In genomic region chr15:28021281-28022039, GRCh38 we compare ENCODE assay signal across 8 cellular contexts.
DNase-seq lines count a peak whose midpoint lies in the region; ATAC-seq, FAIRE-seq and TF ChIP-seq lines count a peak whose summit lies in the region.

No MANE protein-coding gene starts in this region.

- no peaks in the 10 kb centered on the region for H3K36me3 Mint-ChIP-seq in neural progenitor cell
- H3K36me3 Mint-ChIP-seq in stimulated activated memory B cell treated with anti-CD40 and anti-IgM and Interleukin-4, amounts not matched to agents 10 μg/mL and 1 μg/mL and 100 μg/mL, for 72 hours: no peaks in the 10 kb centered on the region

- no peak for ATAC-seq in stimulated activated memory B cell treated with anti-CD40 and anti-IgM and Interleukin-4, amounts not matched to agents 10 μg/mL and 1 μg/mL and 100 μg/mL, for 72 hours
- no peak for ATAC-seq in HG03457 (IDR thresholded peaks at IDR 0.05; ENCODE audit: unreplicated experiment)

- DNase-seq in D721Med (ENCODE audit: insufficient read length, low spot score): no peak
- peak; percentile 2 for DNase-seq in LHCN-M2 (ENCODE audit: low read depth)
- peak; percentile 63 for DNase-seq in epithelial cell of proximal tubule (ENCODE audit: low read depth)
- DNase-seq in neural progenitor cell (ENCODE audit: low spot score): peak; percentile 63
- no peak for DNase-seq in activated naive CD4-positive, alpha-beta T cell (lab: John Stamatoyannopoulos, UW)

- TF ChIP-seq CTCF in D721Med (IDR thresholded peaks at IDR 0.05; ENCODE audit: insufficient read depth, missing control alignments) (peak; percentile 82), OCI-LY3 (IDR thresholded peaks at IDR 0.05; ENCODE audit: low read depth, low read length) (peak; percentile 30; the same call in 1 of the 2 replicates), epithelial cell of proximal tubule (conservative IDR thresholded peaks at IDR 0.05; ENCODE audit: low read depth, low read length) (peak; percentile 85), neural progenitor cell (IDR thresholded peaks at IDR 0.05) (peak; percentile 65)

- H3K27ac ChIP-seq in OCI-LY3 (ENCODE audit: low read length): no peak overlapping the region
- no peak overlapping the region for H3K27ac ChIP-seq in neural progenitor cell

- peaks cover 15% of the 10 kb centered on the region for H3F3A ChIP-seq in neural progenitor cell (ENCODE audit: low read depth)

- no peak for FAIRE-seq in D721Med (lab: Jason Lieb, UNC)

- H3K9me3 ChIP-seq in OCI-LY3 (ENCODE audit: insufficient read depth, low read length) (no peaks in the 10 kb centered on the region), neural progenitor cell (ENCODE audit: low read depth) (no peaks in the 10 kb centered on the region)

- H4K20me1 ChIP-seq in OCI-LY3 (ENCODE audit: insufficient read depth, low read length): no peaks in the 10 kb centered on the region
- H4K20me1 ChIP-seq in neural progenitor cell (ENCODE audit: low read depth): no peaks in the 10 kb centered on the region

- H3K4me2 ChIP-seq in OCI-LY3 (ENCODE audit: low read length) (no peak overlapping the region), neural progenitor cell (no peak overlapping the region)

- H3K79me2 ChIP-seq in OCI-LY3 (ENCODE audit: low read length) (no peaks in the 10 kb centered on the region), neural progenitor cell (ENCODE audit: low read depth) (no peaks in the 10 kb centered on the region)

- H3K27ac Mint-ChIP-seq in neural progenitor cell: no peak overlapping the region
- H3K27ac Mint-ChIP-seq in stimulated activated memory B cell treated with anti-CD40 and anti-IgM and Interleukin-4, amounts not matched to agents 10 μg/mL and 1 μg/mL and 100 μg/mL, for 72 hours: no peak overlapping the region

- H3K4me3 Mint-ChIP-seq in neural progenitor cell: no peak overlapping the region
- H3K4me3 Mint-ChIP-seq in stimulated activated memory B cell treated with anti-CD40 and anti-IgM and Interleukin-4, amounts not matched to agents 10 μg/mL and 1 μg/mL and 100 μg/mL, for 72 hours: no peak overlapping the region

- H3K27me3 ChIP-seq in OCI-LY3 (ENCODE audit: low read depth, low read length) (no peaks in the 10 kb centered on the region), neural progenitor cell (no peaks in the 10 kb centered on the region)

- H3K9me3 Mint-ChIP-seq in neural progenitor cell: peaks cover 2% of the 10 kb centered on the region
- no peaks in the 10 kb centered on the region for H3K9me3 Mint-ChIP-seq in stimulated activated memory B cell treated with anti-CD40 and anti-IgM and Interleukin-4, amounts not matched to agents 10 μg/mL and 1 μg/mL and 100 μg/mL, for 72 hours

- H2AFZ ChIP-seq in OCI-LY3 (ENCODE audit: low read depth, low read length) (no peak overlapping the region), neural progenitor cell (replicated peaks) (no peak overlapping the region)

- H3K4me3 ChIP-seq in OCI-LY3 (ENCODE audit: low read length) (no peak overlapping the region), epithelial cell of proximal tubule (ENCODE audit: low read depth, low read length) (no peak overlapping the region), neural progenitor cell (no peak overlapping the region)

- H3K36me3 ChIP-seq in OCI-LY3 (replicated peaks; ENCODE audit: low read depth, low read length): no peaks in the 10 kb centered on the region
- H3K36me3 ChIP-seq in neural progenitor cell: no peaks in the 10 kb centered on the region

- no peaks in the 10 kb centered on the region for H3K4me1 ChIP-seq in OCI-LY3 (ENCODE audit: low read length)
- H3K4me1 ChIP-seq in neural progenitor cell: peaks cover 15% of the 10 kb centered on the region

- peaks cover 8% of the 10 kb centered on the region for H3K27me3 Mint-ChIP-seq in neural progenitor cell (ENCODE audit: insufficient read depth, low read depth)
- H3K27me3 Mint-ChIP-seq in stimulated activated memory B cell treated with anti-CD40 and anti-IgM and Interleukin-4, amounts not matched to agents 10 μg/mL and 1 μg/mL and 100 μg/mL, for 72 hours: peaks cover 10% of the 10 kb centered on the region

- H3K9ac ChIP-seq in OCI-LY3 (ENCODE audit: low read length) (no peak overlapping the region), neural progenitor cell (no peak overlapping the region)

- peaks cover 24% of the 10 kb centered on the region for H3K4me1 Mint-ChIP-seq in neural progenitor cell
- no peaks in the 10 kb centered on the region for H3K4me1 Mint-ChIP-seq in stimulated activated memory B cell treated with anti-CD40 and anti-IgM and Interleukin-4, amounts not matched to agents 10 μg/mL and 1 μg/mL and 100 μg/mL, for 72 hours

Comparison
In these comparisons a context has a peak if more than half of its experiments do, and no peak if none do; other contexts are left out.
1. DNase-seq: peak in LHCN-M2 (single experiment), epithelial cell of proximal tubule (single experiment) and neural progenitor cell (single experiment); none in D721Med (single experiment) and activated naive CD4-positive, alpha-beta T cell (0 of 4).
2. CTCF ChIP-seq: peak in every context shown above with its lines; median percentile 85 in epithelial cell of proximal tubule; 82 in D721Med; 65 in neural progenitor cell; 30 in OCI-LY3.